In genomic region chr13:36420437-36420891, GRCh38 we compare ENCODE assay signal across 8 cellular contexts. TPM values are rescaled to one million over a fixed set of nuclear protein-coding genes. Genes with fewer than 3 reads are reported as not detected.
DNase-seq lines count a peak whose midpoint lies in the region; ATAC-seq lines count a peak whose summit lies in the region.

No MANE protein-coding gene starts in this region.

- no peak overlapping the region for H3K27ac Mint-ChIP-seq in CD8-positive, alpha-beta memory T cell

- peaks cover 1 to 12% of the 10 kb centered on the region in 2 donors for H3K27me3 Mint-ChIP-seq in CD8-positive, alpha-beta memory T cell

- H3K4me3 ChIP-seq in CD8-positive, alpha-beta memory T cell (ENCODE audit: low read length): no peak overlapping the region

- peak; percentile 7 to 65 (median 12) for DNase-seq in CD8-positive, alpha-beta memory T cell
- DNase-seq in NCI-H748 (lab: John Stamatoyannopoulos, UW; ENCODE audit: unreplicated experiment) (peak; percentile 81), dermis microvascular lymphatic vessel endothelial cell (ENCODE audit: low read depth in 2 of 2) (peak; percentile 55 to 76), medulla oblongata (ENCODE audit: extremely low spot score) (peak; percentile 89)
- DNase-seq in activated CD4-positive, alpha-beta T cell treated with anti-CD3 and anti-CD28 coated beads, Interleukin-2, amount 50 U/mL, for 1 hour: peak; percentile 54
- peak; percentile 31 for DNase-seq in stimulated activated CD8-positive, alpha-beta memory T cell treated with anti-CD3 and anti-CD28 coated beads, Interleukin-4, amount 100 ng/mL, for 24 hours (ENCODE audit: low read depth)

- H3K36me3 ChIP-seq in CD8-positive, alpha-beta memory T cell (ENCODE audit: insufficient read depth, low read length): no peaks in the 10 kb centered on the region

- H3K9me3 ChIP-seq in CD8-positive, alpha-beta memory T cell (ENCODE audit: low read length): no peaks in the 10 kb centered on the region

- no peaks in the 10 kb centered on the region for H3K4me1 ChIP-seq in CD8-positive, alpha-beta memory T cell (ENCODE audit: insufficient read depth, low read length)

- POLR2A ChIA-PET in CD8-positive, alpha-beta memory T cell (lab: Charles Lee): no interaction called here

- no peaks in the 10 kb centered on the region for H3K36me3 Mint-ChIP-seq in CD8-positive, alpha-beta memory T cell

- H3K27me3 ChIP-seq in CD8-positive, alpha-beta memory T cell (ENCODE audit: insufficient read depth, low read length, poor library complexity, severe bottlenecking): no peaks in the 10 kb centered on the region

- no peak overlapping the region for H3K27ac ChIP-seq in CD8-positive, alpha-beta memory T cell (ENCODE audit: low read depth, low read length)

- peak; percentile 82 for ATAC-seq in GM19372 (IDR thresholded peaks at IDR 0.05; ENCODE audit: low read depth, unreplicated experiment)
- ATAC-seq in HG03457 (IDR thresholded peaks at IDR 0.05; ENCODE audit: unreplicated experiment): peak; percentile 68

- CTCF ChIA-PET in CD8-positive, alpha-beta memory T cell (lab: Charles Lee): no interaction called here

- peaks cover 0 to 16% (median 5%) of the 10 kb centered on the region in 5 donors for H3K9me3 Mint-ChIP-seq in CD8-positive, alpha-beta memory T cell

- H3K4me3 Mint-ChIP-seq in CD8-positive, alpha-beta memory T cell: no peak overlapping the region

- H3K4me1 Mint-ChIP-seq in CD8-positive, alpha-beta memory T cell: no peaks in the 10 kb centered on the region

RNA-seq across cellular contexts. Expression of gene CCNA1, which starts 11.8 kb away (rescaled TPM):
- not detected for total RNA-seq in CD8-positive, alpha-beta memory T cell
- polyA plus RNA-seq in CD8-positive, alpha-beta memory T cell: not detected
- total RNA-seq in dermis microvascular lymphatic vessel endothelial cell: 0.63 and 18.7 TPM in 2 replicates

Comparison
In these comparisons a context has a peak if more than half of its experiments do, and no peak if none do; other contexts are left out.
1. DNase-seq: peak in every context shown above with its lines; median percentile 89 in medulla oblongata; 81 in NCI-H748; 66 in dermis microvascular lymphatic vessel endothelial cell; 54 in activated CD4-positive, alpha-beta T cell treated with anti-CD3 and anti-CD28 coated beads, Interleukin-2, amount 50 U/mL, for 1 hour; 31 in stimulated activated CD8-positive, alpha-beta memory T cell treated with anti-CD3 and anti-CD28 coated beads, Interleukin-4, amount 100 ng/mL, for 24 hours; 12 in CD8-positive, alpha-beta memory T cell.